In the genomic region with DNA sequence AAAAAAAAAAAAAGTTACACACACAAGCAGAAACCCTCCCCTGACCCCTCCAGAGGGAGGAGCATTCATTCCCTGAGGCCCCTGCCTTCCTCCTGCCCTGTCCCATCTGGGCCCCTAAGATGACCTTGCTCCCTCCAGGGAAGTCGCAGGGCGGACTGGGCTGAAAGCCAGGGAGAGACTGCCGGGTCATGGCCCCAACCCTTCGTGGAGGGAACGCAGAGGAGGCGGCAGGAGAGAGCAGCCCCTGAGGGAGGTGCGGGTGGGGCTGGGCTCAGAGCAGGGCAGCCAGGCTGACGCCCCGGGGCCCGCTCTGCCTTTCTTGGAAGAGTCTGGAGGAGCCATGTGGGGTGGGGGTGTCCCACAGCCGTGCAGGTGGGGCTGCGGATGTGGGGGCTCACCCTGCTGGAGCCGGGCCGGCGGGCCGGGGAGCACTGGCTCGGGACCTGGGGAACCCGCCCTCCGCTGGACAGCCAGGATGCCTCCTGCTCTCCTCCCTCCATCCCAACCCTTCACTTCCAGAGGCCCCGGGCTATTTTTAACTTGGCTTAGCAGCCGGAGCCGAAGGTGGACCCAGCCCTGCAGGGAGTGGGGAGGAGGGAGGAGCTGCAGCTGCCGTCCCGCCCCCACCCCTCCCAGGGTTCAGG, we compare ENCODE assay signal across 8 cellular contexts. TPM values are rescaled to one million over a fixed set of nuclear protein-coding genes. Genes with fewer than 3 reads are reported as not detected.
DNase-seq lines count a peak whose midpoint lies in the region; ATAC-seq, FAIRE-seq and TF ChIP-seq lines count a peak whose summit lies in the region.

No MANE protein-coding gene starts in this region.

- H3K9me3 ChIP-seq in Panc1 (ENCODE audit: control insufficient read depth, insufficient read depth, low read depth, low read length) (no peaks in the 10 kb centered on the region), cardiac muscle cell (ENCODE audit: low read depth) (no peaks in the 10 kb centered on the region), psoas muscle (no peaks in the 10 kb centered on the region)

- intact Hi-C loops in Panc1 (cut with micrococcal nuclease; ENCODE audit: unreplicated experiment) = no loop called here
- intact Hi-C loops in psoas muscle (cut with DNase I) = no loop called here

- no peaks in the 10 kb centered on the region for H3K36me3 ChIP-seq in Panc1 (ENCODE audit: control insufficient read depth, insufficient read depth, low read length)
- no peaks in the 10 kb centered on the region for H3K36me3 ChIP-seq in cardiac muscle cell
- no peaks in the 10 kb centered on the region for H3K36me3 ChIP-seq in psoas muscle (ENCODE audit: insufficient read depth in 1 of 2, low read depth in 1 of 2)

- ATAC-seq in Panc1 = peak; percentile 74
- peak; percentile 68 to 75 (median 72) for ATAC-seq in psoas muscle
- ATAC-seq in GM18873 (IDR thresholded peaks at IDR 0.05; ENCODE audit: low FRiP score, unreplicated experiment) = no peak
- ATAC-seq in GM18861 (IDR thresholded peaks at IDR 0.05; ENCODE audit: unreplicated experiment) = no peak
- ATAC-seq in GM18868 (IDR thresholded peaks at IDR 0.05; ENCODE audit: unreplicated experiment) = no peak

- BruUV-seq in Panc1 (replicated peaks; lab: Mats Ljungman, UMichigan) = no TSS peak

- FAIRE-seq in G401.6 (lab: Jason Lieb, UNC) = peak; percentile 59

- 1 to 5% (median 3%) methylated on average over 10 to 24 of the region's 24 CpGs for WGBS in psoas muscle, 3 donors

- H3K27ac ChIP-seq in Panc1 (ENCODE audit: low read length) = peak overlapping the region; percentile 66; the same call in 1 of the 2 replicates
- H3K27ac ChIP-seq in cardiac muscle cell = peak overlapping the region; percentile 91
- peak overlapping the region; percentile 41 for H3K27ac ChIP-seq in psoas muscle

- POLR2A ChIA-PET in Panc1 (lab: Charles Lee) = no interaction called here

- TF ChIP-seq CTCF in Panc1 (IDR thresholded peaks at IDR 0.05) (no peak), cardiac muscle cell (IDR thresholded peaks at IDR 0.05; ENCODE audit: low read depth, low read length) (no peak), psoas muscle (IDR thresholded peaks at IDR 0.05) (no peak)

- no peaks in the 10 kb centered on the region for H3K27me3 ChIP-seq in Panc1 (ENCODE audit: control insufficient read depth, insufficient read depth, low read length)
- no peaks in the 10 kb centered on the region for H3K27me3 ChIP-seq in cardiac muscle cell
- peaks cover 0 to 6% (median 0%) of the 10 kb centered on the region in 3 donors for H3K27me3 ChIP-seq in psoas muscle (ENCODE audit: insufficient read depth in 3 of 3, low read length in 2 of 3)

- peak overlapping the region in 1 of 2 experiments; percentile 37; a peak in 3 of 4 replicates for H3K4me3 ChIP-seq in Panc1 (ENCODE audit: low read depth in 2 of 2, low read length in 2 of 2)
- H3K4me3 ChIP-seq in cardiac muscle cell = peak overlapping the region; percentile 24
- H3K4me3 ChIP-seq in psoas muscle = peak overlapping the region; percentile 22

- peaks cover 36% of the 10 kb centered on the region for H3K4me1 ChIP-seq in Panc1 (ENCODE audit: control insufficient read depth, insufficient read depth, low read length)
- peaks cover 31% of the 10 kb centered on the region for H3K4me1 ChIP-seq in cardiac muscle cell (ENCODE audit: low read depth)
- peaks cover 9% of the 10 kb centered on the region for H3K4me1 ChIP-seq in psoas muscle

- CTCF ChIA-PET in Panc1 (lab: Charles Lee) = no interaction called here

- in situ Hi-C loops in Panc1 (cut with HindIII; ENCODE audit: low pct_unique_long_range_greater_than_20kb, low sequenced_read_pairs) = no loop called here

- DNase-seq in Panc1 (ENCODE audit: low read depth, low spot score) (no peak), cardiac muscle cell (ENCODE audit: low read depth in 1 of 2, low spot score in 1 of 2) (peak; percentile 59 to 93), psoas muscle (peak in 1 of 2 donors; percentile 58), activated T-cell treated with anti-CD3 and anti-CD28 coated beads for 4 hours (no peak)

RNA-seq across cellular contexts. Expression of gene ABHD16B, which starts 15.0 kb away (rescaled TPM):
- total RNA-seq in Panc1 (2021; ENCODE audit: unreplicated experiment) (not detected), cardiac muscle cell (not detected in 2 replicates), psoas muscle (not detected)
- 2.2 TPM for polyA plus RNA-seq in Panc1 (2012; ENCODE audit: insufficient read length)
- polyA plus RNA-seq in cardiac muscle cell (3.4 and 4.6 TPM in 2 replicates), psoas muscle (1 to 10 TPM in 1 of 3 donors, under 1 TPM in 2; 0.04 to 3.2 (median 0.34) TPM)

RNA-seq across cellular contexts. Expression of gene ZBTB46, which starts 15.2 kb away (rescaled TPM):
- total RNA-seq in Panc1 (2021; ENCODE audit: unreplicated experiment) (15.2 TPM), cardiac muscle cell (43.1 and 53.4 TPM in 2 replicates), psoas muscle (1 to 10 TPM; 4.5 to 6.4 (median 5.6) TPM)
- polyA plus RNA-seq in Panc1 (2012; ENCODE audit: insufficient read length) = 8.3 TPM
- polyA plus RNA-seq in cardiac muscle cell (24.1 and 24.5 TPM in 2 replicates), psoas muscle (1 to 10 TPM; 1.3 to 3.1 (median 2.2) TPM)

RNA-seq across cellular contexts. Expression of gene TPD52L2, which starts 18.8 kb away (rescaled TPM):
- total RNA-seq in Panc1 (2021; ENCODE audit: unreplicated experiment) = 113 TPM
- polyA plus RNA-seq in Panc1 (2012; ENCODE audit: insufficient read length) = 128 TPM
- 103 and 105 TPM in 2 replicates for total RNA-seq in cardiac muscle cell
- 114 and 121 TPM in 2 replicates for polyA plus RNA-seq in cardiac muscle cell
- total RNA-seq in psoas muscle = 10 to 100 TPM; 40.7 to 56.0 (median 55.1) TPM
- polyA plus RNA-seq in psoas muscle = 100 to 1,000 TPM in 1 of 3 donors, 10 to 100 TPM in 2; 46.7 to 152 (median 89.7) TPM

RNA-seq across cellular contexts. Expression of gene DNAJC5, which starts 48.7 kb away (rescaled TPM):
- total RNA-seq in Panc1 (2021; ENCODE audit: unreplicated experiment) (59.5 TPM), cardiac muscle cell (37.7 and 45.4 TPM in 2 replicates), psoas muscle (10 to 100 TPM; 20.4 to 27.3 (median 23.3) TPM)
- polyA plus RNA-seq in Panc1 (2012; ENCODE audit: insufficient read length) = 53.2 TPM
- polyA plus RNA-seq in cardiac muscle cell (9.4 and 10.2 TPM in 2 replicates), psoas muscle (10 to 100 TPM; 13.1 to 33.6 (median 19.7) TPM)

Comparison
In these comparisons a context has a peak if more than half of its experiments do, and no peak if none do; other contexts are left out.
1. ATAC-seq: peak in Panc1 (single experiment) and psoas muscle (4 of 4); none in GM18873 (single experiment), GM18861 (single experiment) and GM18868 (single experiment).
2. DNase-seq: peak in cardiac muscle cell (2 of 2); none in Panc1 (single experiment) and activated T-cell treated with anti-CD3 and anti-CD28 coated beads for 4 hours (single experiment).
3. H3K27ac ChIP-seq: peak in every context shown above with its lines; median percentile 91 in cardiac muscle cell; 66 in Panc1; 41 in psoas muscle.